ENCODE assay signal across 26 cellular contexts in genomic region chr11:77111277-77111676, GRCh38. TPM values are rescaled to one million over a fixed set of nuclear protein-coding genes. Genes with fewer than 3 reads are reported as not detected.
"Had no signal": no experiment of that assay in that cellular context is flagged by ENCODE, and none has a peak within 500 bp of the region (broad histone marks: within the 10 kb centered on the region; RNA-seq: fewer than 3 reads in every experiment).

No MANE protein-coding gene starts in this region.

- H3K27me3 Mint-ChIP-seq: activated naive CD4-positive, alpha-beta T cell treated with anti-CD3 and anti-CD28 coated beads, Interleukin-2, amount 50 U/mL, for 24 hours; naive thymus-derived CD4-positive, alpha-beta T cell had no signal

- H3K36me3 ChIP-seq: breast epithelium, neutrophil, sigmoid colon, thyroid gland had no signal

- H3K9me3 Mint-ChIP-seq: activated naive CD4-positive, alpha-beta T cell treated with anti-CD3 and anti-CD28 coated beads, Interleukin-2, amount 50 U/mL, for 24 hours; activated T-cell treated with anti-CD3 and anti-CD28 coated beads, Interleukin-2, amount 50 U/mL, for 72 hours; memory B cell; naive thymus-derived CD4-positive, alpha-beta T cell had no signal

- H3K4me1 Mint-ChIP-seq: activated naive CD4-positive, alpha-beta T cell treated with anti-CD3 and anti-CD28 coated beads, Interleukin-2, amount 50 U/mL, for 24 hours; memory B cell had no signal

- H3K27me3 ChIP-seq: ascending aorta, breast epithelium, gastroesophageal sphincter, heart right ventricle, neutrophil, sigmoid colon, thyroid gland had no signal

- H3K36me3 Mint-ChIP-seq: activated naive CD4-positive, alpha-beta T cell treated with anti-CD3 and anti-CD28 coated beads, Interleukin-2, amount 50 U/mL, for 24 hours; memory B cell; naive thymus-derived CD4-positive, alpha-beta T cell had no signal

- H3K4me3 ChIP-seq: ascending aorta, breast epithelium, coronary artery, gastroesophageal sphincter, heart right ventricle, sigmoid colon, thyroid gland had no signal

- H3K79me2 ChIP-seq: parathyroid adenoma had no signal

- DNase-seq: activated CD8-positive, alpha-beta memory T cell treated with anti-CD3 and anti-CD28 coated beads for 24 hours; activated CD8-positive, alpha-beta memory T cell treated with anti-CD3 and anti-CD28 coated beads, Interleukin-2, amount 50 U/mL, for 48 hours; activated gamma-delta T cell; activated T-cell treated with anti-CD3 and anti-CD28 coated beads, Interleukin-2, amount 50 U/mL, for 72 hours; heart right ventricle; left ventricle myocardium superior; naive thymus-derived CD4-positive, alpha-beta T cell; sigmoid colon; stimulated activated naive CD4-positive, alpha-beta T cell; T-helper 1 cell; T1000; thyroid gland had no signal

- ATAC-seq: activated CD4-positive, CD25-positive, alpha-beta regulatory T cell treated with anti-CD3 and anti-CD28 coated beads, Interleukin-2, amount 50 U/mL, for 24 hours; activated T-cell treated with anti-CD3 and anti-CD28 coated beads, Interleukin-2, amount 50 U/mL, for 72 hours; gastroesophageal sphincter; heart right ventricle; left ventricle myocardium superior; naive thymus-derived CD4-positive, alpha-beta T cell had no signal

- H3K27ac ChIP-seq: ascending aorta, breast epithelium, coronary artery, gastroesophageal sphincter, heart right ventricle, neutrophil, parathyroid adenoma, sigmoid colon, thyroid gland had no signal

- H3K9me3 ChIP-seq: ascending aorta, breast epithelium, gastroesophageal sphincter, heart right ventricle, neutrophil, sigmoid colon, thyroid gland had no signal

- H3K4me3 Mint-ChIP-seq: activated naive CD4-positive, alpha-beta T cell treated with anti-CD3 and anti-CD28 coated beads, Interleukin-2, amount 50 U/mL, for 24 hours; activated T-cell treated with anti-CD3 and anti-CD28 coated beads, Interleukin-2, amount 50 U/mL, for 72 hours; memory B cell; naive thymus-derived CD4-positive, alpha-beta T cell had no signal

- H3K9ac ChIP-seq: parathyroid adenoma had no signal

- H2AFZ ChIP-seq: parathyroid adenoma had no signal

- H3K4me1 ChIP-seq: breast epithelium, parathyroid adenoma had no signal

- H3K27ac Mint-ChIP-seq: activated naive CD4-positive, alpha-beta T cell treated with anti-CD3 and anti-CD28 coated beads, Interleukin-2, amount 50 U/mL, for 24 hours; activated T-cell treated with anti-CD3 and anti-CD28 coated beads, Interleukin-2, amount 50 U/mL, for 72 hours; memory B cell had no signal

RNA-seq across cellular contexts. Expression of gene OMP, which starts 8.6 kb away (rescaled TPM):
- total RNA-seq: activated T-cell treated with anti-CD3 and anti-CD28 coated beads, Interleukin-2, amount 50 U/mL, for 72 hours; ascending aorta; breast epithelium; epithelial cell of proximal tubule; gastroesophageal sphincter; kidney epithelial cell; left ventricle myocardium superior; mononuclear cell; urinary bladder had no signal
- polyA plus RNA-seq: adipose tissue; heart right ventricle; naive thymus-derived CD4-positive, alpha-beta T cell; urinary bladder had no signal

RNA-seq across cellular contexts. Expression of gene MYO7A, which starts 16.8 kb away (rescaled TPM):
- polyA plus RNA-seq: naive thymus-derived CD4-positive, alpha-beta T cell had no signal
